ENCODE assay signal across 8 cellular contexts in genomic region chr3:128969993-128970740, GRCh38. TPM values are rescaled to one million over a fixed set of nuclear protein-coding genes. Genes with fewer than 3 reads are reported as not detected.
DNase-seq lines count a peak whose midpoint lies in the region; ATAC-seq and TF ChIP-seq lines count a peak whose summit lies in the region.

No MANE protein-coding gene starts in this region.

- TF ChIP-seq CTCF in AG04450 (IDR thresholded peaks at IDR 0.05; ENCODE audit: low read depth, low read length) (peak; percentile 95), GM20000 (IDR thresholded peaks at IDR 0.05; ENCODE audit: extremely low read depth, missing control alignments) (peak; percentile 93)

- H3K9me3 Mint-ChIP-seq in activated CD4-positive, alpha-beta memory T cell treated with anti-CD3 and anti-CD28 coated beads for 36 hours = no peaks in the 10 kb centered on the region
- no peaks in the 10 kb centered on the region for H3K9me3 Mint-ChIP-seq in effector memory CD8-positive, alpha-beta T cell
- H3K9me3 Mint-ChIP-seq in naive B cell = no peaks in the 10 kb centered on the region

- intact Hi-C loops in activated CD4-positive, alpha-beta memory T cell treated with anti-CD3 and anti-CD28 coated beads for 36 hours (cut with micrococcal nuclease) = loop anchor here (1.0 to 5.0 kb wide), 3 partner anchors 46 to 275 kb away; no protein-coding TSS in a partner anchor

- no peaks in the 10 kb centered on the region for H3K27me3 Mint-ChIP-seq in activated CD4-positive, alpha-beta memory T cell treated with anti-CD3 and anti-CD28 coated beads for 36 hours
- no peaks in the 10 kb centered on the region for H3K27me3 Mint-ChIP-seq in effector memory CD8-positive, alpha-beta T cell
- peaks cover 0 to 4% (median 0%) of the 10 kb centered on the region in 3 donors for H3K27me3 Mint-ChIP-seq in naive B cell

- H3K27me3 ChIP-seq in AG04450 (ENCODE audit: control insufficient read depth, insufficient read depth, low read length) = peaks cover 14% of the 10 kb centered on the region

- no peak overlapping the region for H3K4me3 ChIP-seq in AG04450 (ENCODE audit: low read depth, low read length)

- no peak overlapping the region for H3K27ac Mint-ChIP-seq in activated CD4-positive, alpha-beta memory T cell treated with anti-CD3 and anti-CD28 coated beads for 36 hours
- H3K27ac Mint-ChIP-seq in effector memory CD8-positive, alpha-beta T cell = no peak overlapping the region
- H3K27ac Mint-ChIP-seq in naive B cell = peak overlapping the region in 3 of 6 donors; percentile 12 to 28 (median 28)

- H3K4me3 Mint-ChIP-seq in activated CD4-positive, alpha-beta memory T cell treated with anti-CD3 and anti-CD28 coated beads for 36 hours = no peak overlapping the region
- peak overlapping the region in 1 of 2 donors; percentile 10 for H3K4me3 Mint-ChIP-seq in effector memory CD8-positive, alpha-beta T cell
- H3K4me3 Mint-ChIP-seq in naive B cell = no peak overlapping the region

- no peaks in the 10 kb centered on the region for H3K9me3 ChIP-seq in AG04450 (ENCODE audit: control insufficient read depth, insufficient read depth, low read length)

- peak; percentile 82 for ATAC-seq in effector memory CD8-positive, alpha-beta T cell (replicated peaks)
- ATAC-seq in naive B cell (ENCODE audit: low read depth in 2 of 2) = peak; percentile 34 to 42
- no peak for ATAC-seq in GM19467 (IDR thresholded peaks at IDR 0.05; ENCODE audit: unreplicated experiment)

- DNase-seq in AG04450 (ENCODE audit: low read depth, low spot score) (no peak), GM20000 (ENCODE audit: low spot score) (peak; percentile 65), NCI-H774 (lab: John Stamatoyannopoulos, UW) (peak; percentile 14), naive B cell (peak; percentile 56), superior temporal gyrus (ENCODE audit: extremely low spot score) (peak; percentile 72)
- peak; percentile 72 for DNase-seq in activated CD4-positive, alpha-beta memory T cell treated with anti-CD3 and anti-CD28 coated beads for 36 hours
- peak; percentile 58 to 65 (median 64) for DNase-seq in effector memory CD8-positive, alpha-beta T cell

- H3K36me3 Mint-ChIP-seq in activated CD4-positive, alpha-beta memory T cell treated with anti-CD3 and anti-CD28 coated beads for 36 hours = no peaks in the 10 kb centered on the region
- H3K36me3 Mint-ChIP-seq in effector memory CD8-positive, alpha-beta T cell (ENCODE audit: insufficient read depth) = no peaks in the 10 kb centered on the region
- H3K36me3 Mint-ChIP-seq in naive B cell = no peaks in the 10 kb centered on the region

- CTCF ChIA-PET in AG04450 (lab: Charles Lee) = interaction anchor here (0.6 to 5.9 kb wide), 99 partner anchors 12 to 989 kb away, joined by 3 to 118 read pairs (median 5); partner anchors contain the start of genes ACAD9, CFAP92, COPG1 and RAB43
- CTCF ChIA-PET in activated CD4-positive, alpha-beta memory T cell treated with anti-CD3 and anti-CD28 coated beads for 36 hours (lab: Charles Lee) = interaction anchor here (0.6 to 6.4 kb wide), 79 partner anchors 10 to 770 kb away, joined by 3 to 111 read pairs (median 5); partner anchors contain the start of genes ACAD9, CFAP92, COPG1 and HMCES

- peaks cover 3% of the 10 kb centered on the region for H3K4me1 Mint-ChIP-seq in activated CD4-positive, alpha-beta memory T cell treated with anti-CD3 and anti-CD28 coated beads for 36 hours (ENCODE audit: low read depth)
- peaks cover 0 to 5% of the 10 kb centered on the region in 2 donors for H3K4me1 Mint-ChIP-seq in effector memory CD8-positive, alpha-beta T cell (ENCODE audit: low read depth in 2 of 2)
- peaks cover 11 to 26% (median 26%) of the 10 kb centered on the region in 3 donors for H3K4me1 Mint-ChIP-seq in naive B cell

- peak overlapping the region; percentile 21 for H3K27ac ChIP-seq in AG04450 (ENCODE audit: low read depth, low read length)

- POLR2A ChIA-PET in AG04450 (lab: Yijun Ruan, JAX) = interaction anchor here (0.6 to 0.7 kb wide), 5 partner anchors 38 to 346 kb away, joined by 3 to 5 read pairs (median 4); a partner anchor contains a TSS
- POLR2A ChIA-PET in activated CD4-positive, alpha-beta memory T cell treated with anti-CD3 and anti-CD28 coated beads for 36 hours (lab: Charles Lee) = interaction anchor here (1.2 kb wide), 1 partner anchor 92 kb away, joined by 4 read pairs; no protein-coding TSS in a partner anchor

RNA-seq across cellular contexts. Expression of gene CFAP92, which starts 23.7 kb away (rescaled TPM):
- polyA plus RNA-seq in AG04450 (2011; rRNA removed) (0.10 TPM in 1 of 2 replicates, not detected in the other), naive B cell (ENCODE audit: low read depth in 6 of 6) (not detected)
- 0.04 TPM in 1 of 2 replicates, not detected in the other for polyA minus RNA-seq in AG04450 (2011; rRNA and poly(A)+ RNA removed)
- under 1 TPM in 1 of 2 experiments, not detected in 1; 0.24 TPM for total RNA-seq in activated CD4-positive, alpha-beta memory T cell treated with anti-CD3 and anti-CD28 coated beads for 36 hours

RNA-seq across cellular contexts. Expression of gene EFCC1, which starts 30.9 kb away (rescaled TPM):
- polyA plus RNA-seq in AG04450 (2011; rRNA removed) (0.27 and 0.35 TPM in 2 replicates), naive B cell (ENCODE audit: low read depth in 6 of 6) (not detected)
- 0.09 TPM in 1 of 2 replicates, not detected in the other for polyA minus RNA-seq in AG04450 (2011; rRNA and poly(A)+ RNA removed)
- total RNA-seq in activated CD4-positive, alpha-beta memory T cell treated with anti-CD3 and anti-CD28 coated beads for 36 hours = under 1 TPM; 0.12 to 0.24 TPM
